25 cellular contexts compared by ENCODE assay signal in genomic region chr5:60886158-60886557, GRCh38. TPM values are rescaled to one million over a fixed set of nuclear protein-coding genes. Genes with fewer than 3 reads are reported as not detected.
"Had no signal": no experiment of that assay in that cellular context is flagged by ENCODE, and none has a peak within 500 bp of the region (broad histone marks: within the 10 kb centered on the region; RNA-seq: fewer than 3 reads in every experiment).

No MANE protein-coding gene starts in this region.

- H3K4me3 ChIP-seq: left lung, lower lobe of right lung, pancreas, prostate gland, sigmoid colon, spleen, suprapubic skin, thoracic aorta, tibial artery, upper lobe of right lung had no signal

- FAIRE-seq: pancreas, small intestine, urothelium cell line had no signal

- H3K4me1 ChIP-seq: left lung, lower lobe of right lung, pancreas, prostate gland, sigmoid colon, spleen, suprapubic skin, tibial artery, upper lobe of right lung had no signal

- H3K9me3 ChIP-seq: lower lobe of right lung, pancreas, prostate gland, sigmoid colon, suprapubic skin, thoracic aorta, upper lobe of right lung had no signal

- DNase-seq: kidney; left colon; left lung; lower lobe of right lung; mammary epithelial cell; mesenchymal stem cell; naive thymus-derived CD8-positive, alpha-beta T cell; nucleus accumbens; pancreas; posterior cingulate gyrus; retina; right cardiac atrium; sigmoid colon; small intestine; spleen; stimulated activated CD4-positive, alpha-beta T cell treated with anti-CD3 and anti-CD28 coated beads, Interleukin-4, amount 100 ng/mL, for 24 hours; stimulated activated naive CD4-positive, alpha-beta T cell; tibial artery; trophoblast cell; upper lobe of right lung had no signal

- H3K27ac ChIP-seq: left lung, lower lobe of right lung, pancreas, prostate gland, sigmoid colon, spleen, suprapubic skin, thoracic aorta, tibial artery, upper lobe of right lung had no signal

- H3K27me3 ChIP-seq: left lung, pancreas, sigmoid colon, spleen, suprapubic skin, tibial artery, upper lobe of right lung had no signal

- H3K36me3 ChIP-seq: pancreas, prostate gland, upper lobe of right lung had no signal

- ATAC-seq: left colon; left lung; lower lobe of right lung; naive thymus-derived CD8-positive, alpha-beta T cell; pancreas; right cardiac atrium; stimulated activated effector memory CD8-positive, alpha-beta T cell treated with anti-CD3 and anti-CD28 coated beads, Interleukin-12 subunit alpha, Interleukin-12 subunit beta, amount 100 ng/mL, for 72 hours; upper lobe of right lung had no signal

RNA-seq across cellular contexts. Expression of gene ELOVL7, which starts 42.1 kb away (rescaled TPM):
- total RNA-seq: naive thymus-derived CD8-positive, alpha-beta T cell had no signal
